Comparison of ENCODE assay signal across 22 cellular contexts in genomic region chr2:235613671-235614070, GRCh38.
DNase-seq lines count a peak whose midpoint lies in the region.
"Had no signal": no experiment of that assay in that cellular context is flagged by ENCODE, and none has a peak within 500 bp of the region (broad histone marks: within the 10 kb centered on the region; RNA-seq: fewer than 3 reads in every experiment).

No MANE protein-coding gene starts in this region.

- H3K27ac ChIP-seq in angular gyrus (ENCODE audit: low read depth, low read length) (peak overlapping the region; percentile 91), substantia nigra (ENCODE audit: low read depth, low read length, poor library complexity, severe bottlenecking) (peak overlapping the region; percentile 86)
- H3K27ac ChIP-seq: brain microvascular endothelial cell, HL-60, Peyer's patch, SJSA1 had no signal

- peak; percentile 13 for DNase-seq in NCI-H2171 treated with DMSO at 0.1 percent for 48 hours (lab: John Stamatoyannopoulos, UW)
- DNase-seq in NCI-H2171 (lab: John Stamatoyannopoulos, UW), result no peak
- peak; percentile 44 for DNase-seq in NCI-H1694 (lab: John Stamatoyannopoulos, UW)
- DNase-seq in substantia nigra (lab: John Stamatoyannopoulos, UW), result no peak
- no peak for DNase-seq in DMS153 treated with DMSO at 0.1 percent for 48 hours (lab: John Stamatoyannopoulos, UW; ENCODE audit: unreplicated experiment)
- DNase-seq in A172 (ENCODE audit: low spot score), result no peak
- no peak for DNase-seq in ACHN
- DNase-seq: 8988T; activated CD4-positive, alpha-beta T cell treated with anti-CD3 and anti-CD28 coated beads for 4 hours; activated naive CD4-positive, alpha-beta T cell; activated T-cell treated with anti-CD3 and anti-CD28 coated beads, Interleukin-2, amount 50 U/mL, for 4 hours; brain microvascular endothelial cell; Caco-2; effector memory CD8-positive, alpha-beta T cell; gastrocnemius medialis; immature natural killer cell; naive B cell; NCI-H1092 treated with DMSO at 0.1 percent for 48 hours; Peyer's patch had no signal

- in situ Hi-C loops in ACHN (cut with HindIII; ENCODE audit: low pct_ligation_motif_present, low pct_unique_long_range_greater_than_20kb, low sequenced_read_pairs), result no loop called here

Comparison
In these comparisons a context has a peak if more than half of its experiments do, and no peak if none do; other contexts are left out.
1. DNase-seq: peak in NCI-H2171 treated with DMSO at 0.1 percent for 48 hours (single experiment) and NCI-H1694 (single experiment); none in NCI-H2171 (single experiment), substantia nigra (0 of 49), DMS153 treated with DMSO at 0.1 percent for 48 hours (single experiment), A172 (single experiment) and ACHN (single experiment).